In the genomic region with DNA sequence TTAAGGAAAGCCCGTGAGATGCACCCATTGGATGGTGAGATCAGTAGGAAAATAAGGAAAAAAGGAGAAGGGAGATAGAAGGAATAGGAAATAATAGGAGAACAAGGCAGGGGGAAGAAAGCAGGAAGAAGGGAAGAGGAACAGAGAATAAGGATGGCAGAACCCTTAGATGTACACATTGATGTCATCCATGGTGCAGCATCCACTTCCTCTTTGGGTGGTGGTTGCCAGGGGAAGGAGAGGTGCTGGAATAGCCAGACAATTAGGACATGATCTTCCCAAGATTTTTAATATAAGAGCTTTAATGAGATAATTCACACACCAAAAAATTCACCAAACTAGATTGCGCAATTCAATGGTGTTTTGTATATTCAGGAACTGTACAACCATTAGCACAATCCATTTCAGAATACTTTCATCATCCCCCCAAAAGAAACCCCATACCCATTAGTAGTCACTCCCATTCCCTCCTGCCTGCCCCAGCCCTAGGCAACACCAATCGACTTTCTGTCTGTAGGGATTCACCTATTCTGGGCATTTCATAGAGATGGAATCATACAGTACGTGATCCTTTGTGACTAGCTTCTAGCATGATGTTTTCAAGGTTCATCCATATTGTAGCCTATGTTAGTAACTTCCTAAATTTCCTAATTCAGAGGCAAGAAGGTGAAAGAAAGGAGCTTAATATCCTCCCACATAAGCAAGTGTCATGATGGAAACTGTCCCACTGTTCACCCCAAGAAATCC, we compare ENCODE assay signal across 2 cellular contexts.
A peak's percentile ranks its signal among the peaks of the same experiment; 100 is the strongest.
TF ChIP-seq lines count a peak whose summit lies in the region.

No MANE protein-coding gene starts in this region.

TF ChIP-seq in A549, 52 proteins besides CTCF, POLR2A, EP300 and RAD21 (continued from another document):
- TF ChIP-seq, protein P1, sequence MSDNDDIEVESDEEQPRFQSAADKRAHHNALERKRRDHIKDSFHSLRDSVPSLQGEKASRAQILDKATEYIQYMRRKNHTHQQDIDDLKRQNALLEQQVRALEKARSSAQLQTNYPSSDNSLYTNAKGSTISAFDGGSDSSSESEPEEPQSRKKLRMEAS (IDR thresholded peaks at IDR 0.05): no peak
- TF ChIP-seq EHMT2 (IDR thresholded peaks at IDR 0.05; ENCODE audit: low read depth): no peak
- no peak for TF ChIP-seq CHD2 (IDR thresholded peaks at IDR 0.05; ENCODE audit: low read length, partially characterized antibody)
- no peak for TF ChIP-seq PHF8 (IDR thresholded peaks at IDR 0.05; ENCODE audit: borderline replicate concordance, low read depth)
- TF ChIP-seq EHF (CRISPR knock-in tag; IDR thresholded peaks at IDR 0.05): no peak
- no peak for TF ChIP-seq KDM1A (IDR thresholded peaks at IDR 0.05; ENCODE audit: low read depth)
- TF ChIP-seq RFX5 (IDR thresholded peaks at IDR 0.05): no peak
- TF ChIP-seq CEBPB (IDR thresholded peaks at IDR 0.05): peak; percentile 77 to 90; a peak in 3 of 4 replicates
TF ChIP-seq in A549: peak in this region for 1.

TF ChIP-seq in Ishikawa, 13 proteins besides CTCF, POLR2A, EP300 and RAD21 (continued from another document):
- TF ChIP-seq, protein P2, sequence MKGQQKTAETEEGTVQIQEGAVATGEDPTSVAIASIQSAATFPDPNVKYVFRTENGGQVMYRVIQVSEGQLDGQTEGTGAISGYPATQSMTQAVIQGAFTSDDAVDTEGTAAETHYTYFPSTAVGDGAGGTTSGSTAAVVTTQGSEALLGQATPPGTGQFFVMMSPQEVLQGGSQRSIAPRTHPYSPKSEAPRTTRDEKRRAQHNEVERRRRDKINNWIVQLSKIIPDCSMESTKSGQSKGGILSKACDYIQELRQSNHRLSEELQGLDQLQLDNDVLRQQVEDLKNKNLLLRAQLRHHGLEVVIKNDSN (IDR thresholded peaks at IDR 0.05): no peak
- TF ChIP-seq NFIC (IDR thresholded peaks at IDR 0.05) (no peak), CEBPB (IDR thresholded peaks at IDR 0.05) (peak; percentile 85), ZBTB7A (IDR thresholded peaks at IDR 0.05; ENCODE audit: low read depth) (no peak)
TF ChIP-seq in Ishikawa: peak in this region for 1.
